ENCODE assay signal across 8 cellular contexts in genomic region chr17:59852847-59853167, GRCh38. TPM values are rescaled to one million over a fixed set of nuclear protein-coding genes. Genes with fewer than 3 reads are reported as not detected.
DNase-seq lines count a peak whose midpoint lies in the region; ATAC-seq, FAIRE-seq and TF ChIP-seq lines count a peak whose summit lies in the region.
"Not testable (repeated sequence)": the region's sequence is repeated elsewhere in the genome, so short reads cannot be mapped to it uniquely, and the experiment has no call there.

No MANE protein-coding gene starts in this region.

- not testable (repeated sequence) for DNase-seq in Calu3; Panc1 (ENCODE audit: low read depth, low spot score); activated CD8-positive, alpha-beta memory T cell treated with anti-CD3 and anti-CD28 coated beads, Interleukin-2, amount 10 ng/mL, durations not matched to agents 7 days and 5 days; GM12878 (ENCODE audit: low read depth, low spot score); foreskin keratinocyte; mesothelial cell of epicardium (ENCODE audit: low spot score in 2 of 2, unreplicated experiment in 2 of 2); transverse colon
- peak; percentile 21 for DNase-seq in sigmoid colon

- not testable (repeated sequence) for H4K20me1 ChIP-seq in GM12878 (ENCODE audit: control insufficient read depth, insufficient read depth)

- H3K4me1 Mint-ChIP-seq in Calu3 (ENCODE audit: low read depth, unreplicated experiment) = peaks cover 51% of the 10 kb centered on the region
- peaks cover 45% of the 10 kb centered on the region for H3K4me1 Mint-ChIP-seq in activated CD8-positive, alpha-beta memory T cell treated with anti-CD3 and anti-CD28 coated beads, Interleukin-2, amount 10 ng/mL, durations not matched to agents 7 days and 5 days
- peaks cover 41% of the 10 kb centered on the region for H3K4me1 Mint-ChIP-seq in mesothelial cell of epicardium

- not testable (repeated sequence) for TF ChIP-seq RAD21 in GM12878 (IDR thresholded peaks at IDR 0.05; ENCODE audit: insufficient read depth, low read depth, low read length)

- H3K27me3 Mint-ChIP-seq in Calu3 (ENCODE audit: unreplicated experiment); activated CD8-positive, alpha-beta memory T cell treated with anti-CD3 and anti-CD28 coated beads, Interleukin-2, amount 10 ng/mL, durations not matched to agents 7 days and 5 days; mesothelial cell of epicardium (ENCODE audit: low read depth): not testable (repeated sequence)

- H3K4me1 ChIP-seq in Panc1 (ENCODE audit: control insufficient read depth, insufficient read depth, low read length) (peaks cover 65% of the 10 kb centered on the region), GM12878 (ENCODE audit: control insufficient read depth, insufficient read depth, low read length) (peaks cover 17% of the 10 kb centered on the region), sigmoid colon (peaks cover 0 to 43% (median 37%) of the 10 kb centered on the region in 4 donors), transverse colon (peaks cover 29 to 81% (median 61%) of the 10 kb centered on the region in 4 donors)
- not testable (repeated sequence) for H3K4me1 ChIP-seq in foreskin keratinocyte

- H3K27me3 ChIP-seq in Panc1 (ENCODE audit: control insufficient read depth, insufficient read depth, low read length); GM12878 (replicated peaks in 1 of 2; ENCODE audit: control insufficient read depth in 2 of 2, insufficient read depth in 2 of 2, low read length in 1 of 2); foreskin keratinocyte; sigmoid colon; transverse colon: not testable (repeated sequence)

- CTCF ChIA-PET in Calu3 (lab: Charles Lee) = interaction anchor here (1.0 to 1.8 kb wide), 3 partner anchors 8 to 99 kb away, joined by 5 to 13 read pairs (median 6); no protein-coding TSS in a partner anchor
- CTCF ChIA-PET in Panc1 (lab: Charles Lee) = not testable (repeated sequence)
- CTCF ChIA-PET in activated CD8-positive, alpha-beta memory T cell treated with anti-CD3 and anti-CD28 coated beads, Interleukin-2, amount 10 ng/mL, durations not matched to agents 7 days and 5 days (lab: Charles Lee) = interaction anchor here (0.8 to 1.5 kb wide), 3 partner anchors 11 to 119 kb away, joined by 3 to 4 read pairs (median 3); no protein-coding TSS in a partner anchor
- CTCF ChIA-PET in GM12878 (lab: Yijun Ruan, JAX) = interaction anchor here (1.0 to 2.0 kb wide), 6 partner anchors 9 to 230 kb away, joined by 3 to 7 read pairs (median 4); no protein-coding TSS in a partner anchor

- intact Hi-C loops in Calu3 (cut with micrococcal nuclease; ENCODE audit: unreplicated experiment) (loop anchor here (2.0 kb wide), 1 partner anchor 68 kb away; no protein-coding TSS in a partner anchor), Panc1 (cut with micrococcal nuclease; ENCODE audit: unreplicated experiment) (loop anchor here (1.0 kb wide), 1 partner anchor 8 kb away; no protein-coding TSS in a partner anchor)
- intact Hi-C loops in GM12878 (cut with micrococcal nuclease; ENCODE audit: unreplicated experiment); sigmoid colon (cut with DNase I); transverse colon (cut with DNase I; ENCODE audit: low total_unique reads): not testable (repeated sequence)

- SMC1A ChIA-PET in GM12878 (lab: Charles Lee; ENCODE audit: uncharacterized antibody, unreplicated experiment) = interaction anchor here (0.6 to 2.0 kb wide), 4 partner anchors 21 to 94 kb away, joined by 3 to 5 read pairs (median 4); no protein-coding TSS in a partner anchor

- not testable (repeated sequence) for H3K9me3 ChIP-seq in Panc1 (ENCODE audit: control insufficient read depth, insufficient read depth, low read depth, low read length); GM12878 (replicated peaks; ENCODE audit: control insufficient read depth, insufficient read depth, low read length); sigmoid colon; transverse colon

- RAD21 ChIA-PET in GM12878 (lab: Charles Lee; ENCODE audit: unreplicated experiment) = interaction anchor here (0.8 to 1.3 kb wide), 5 partner anchors 10 to 65 kb away, joined by 3 to 5 read pairs (median 4); no protein-coding TSS in a partner anchor

- POLR2A ChIA-PET in Panc1 (lab: Charles Lee) = interaction anchor here (0.6 to 2.4 kb wide), 4 partner anchors 9 to 926 kb away, joined by 3 to 12 read pairs (median 6); no protein-coding TSS in a partner anchor
- POLR2A ChIA-PET in GM12878 (lab: Charles Lee) = not testable (repeated sequence)

- peak overlapping the region; percentile 13 for H2AFZ ChIP-seq in GM12878 (ENCODE audit: control insufficient read depth, low read depth, low read length)

- not testable (repeated sequence) for H3K4me2 ChIP-seq in GM12878 (ENCODE audit: control insufficient read depth, insufficient read depth)

- H3K9me3 Mint-ChIP-seq in Calu3 (ENCODE audit: low read depth, unreplicated experiment); activated CD8-positive, alpha-beta memory T cell treated with anti-CD3 and anti-CD28 coated beads, Interleukin-2, amount 10 ng/mL, durations not matched to agents 7 days and 5 days (ENCODE audit: low read depth); mesothelial cell of epicardium: not testable (repeated sequence)

- not testable (repeated sequence) for ATAC-seq in Panc1; activated CD8-positive, alpha-beta memory T cell treated with anti-CD3 and anti-CD28 coated beads, Interleukin-2, amount 10 ng/mL, durations not matched to agents 7 days and 5 days; GM12878; foreskin keratinocyte

- peak overlapping the region; percentile 100 for H3K27ac ChIP-seq in Panc1 (ENCODE audit: low read length)
- not testable (repeated sequence) for H3K27ac ChIP-seq in GM12878 (ENCODE audit: control insufficient read depth, insufficient read depth)
- H3K27ac ChIP-seq in foreskin keratinocyte = peak overlapping the region; percentile 84
- H3K27ac ChIP-seq in sigmoid colon = peak overlapping the region; percentile 80 to 91 (median 85)
- H3K27ac ChIP-seq in transverse colon = peak overlapping the region; percentile 91 to 99 (median 95)

- TSS peak; percentile 54 for BruUV-seq in Calu3 (replicated peaks; lab: Mats Ljungman, UMichigan)
- BruUV-seq in Panc1 (replicated peaks; lab: Mats Ljungman, UMichigan); GM12878 (replicated peaks; lab: Mats Ljungman, UMichigan): not testable (repeated sequence)

- H3K36me3 ChIP-seq in Panc1 (ENCODE audit: control insufficient read depth, insufficient read depth, low read length); GM12878 (ENCODE audit: control insufficient read depth in 2 of 2, insufficient read depth in 2 of 2, low read length in 1 of 2); sigmoid colon; transverse colon: not testable (repeated sequence)

- WGBS in GM12878 (ENCODE audit: insufficient coverage, insufficient replicate concordance, low lambda C conversion rate, missing lambda C conversion rate) = over 99% methylated on average over 7 of the region's 7 CpGs
- 98% methylated on average over 7 of the region's 7 CpGs for WGBS in sigmoid colon, 2 donors
- 97% methylated on average over 7 of the region's 7 CpGs; no CpG with 5 or more reads in 1 of the 2 donors for WGBS in transverse colon (ENCODE audit: low coverage in 1 of 2), 2 donors

- peak overlapping the region; percentile 20 for H3K4me3 Mint-ChIP-seq in Calu3 (ENCODE audit: low read depth, unreplicated experiment)
- H3K4me3 Mint-ChIP-seq in activated CD8-positive, alpha-beta memory T cell treated with anti-CD3 and anti-CD28 coated beads, Interleukin-2, amount 10 ng/mL, durations not matched to agents 7 days and 5 days; mesothelial cell of epicardium: not testable (repeated sequence)

- in situ Hi-C loops in Panc1 (cut with HindIII; ENCODE audit: low pct_unique_long_range_greater_than_20kb, low sequenced_read_pairs); GM12878 (cut with MboI); transverse colon (cut with MboI; ENCODE audit: low pct_ligation_motif_present in 1 of 4, low pct_unique_long_range_greater_than_20kb in 1 of 4, low sequenced_read_pairs in 3 of 4): not testable (repeated sequence)

- not testable (repeated sequence) for TF ChIP-seq EP300 in GM12878 (IDR thresholded peaks at IDR 0.05; ENCODE audit: borderline replicate concordance in 1 of 2, control insufficient read depth in 1 of 2, low read depth in 2 of 2, low read length in 2 of 2); sigmoid colon (IDR thresholded peaks at IDR 0.05); transverse colon (IDR thresholded peaks at IDR 0.05; ENCODE audit: low read depth)

- H3K27ac Mint-ChIP-seq in Calu3 (ENCODE audit: unreplicated experiment) = peak overlapping the region; percentile 78
- peak overlapping the region; percentile 63 for H3K27ac Mint-ChIP-seq in activated CD8-positive, alpha-beta memory T cell treated with anti-CD3 and anti-CD28 coated beads, Interleukin-2, amount 10 ng/mL, durations not matched to agents 7 days and 5 days
- H3K27ac Mint-ChIP-seq in mesothelial cell of epicardium = peak overlapping the region; percentile 97

- H3K36me3 Mint-ChIP-seq in Calu3 (ENCODE audit: insufficient read depth, unreplicated experiment) = peaks cover 61% of the 10 kb centered on the region
- H3K36me3 Mint-ChIP-seq in activated CD8-positive, alpha-beta memory T cell treated with anti-CD3 and anti-CD28 coated beads, Interleukin-2, amount 10 ng/mL, durations not matched to agents 7 days and 5 days; mesothelial cell of epicardium: not testable (repeated sequence)

- not testable (repeated sequence) for TF ChIP-seq POLR2A in GM12878 (IDR thresholded peaks at IDR 0.05; ENCODE audit: low read depth, low read length); sigmoid colon (IDR thresholded peaks at IDR 0.05); transverse colon (IDR thresholded peaks at IDR 0.05)

- FAIRE-seq in GM12878 (lab: Jason Lieb, UNC) = not testable (repeated sequence)

- not testable (repeated sequence) for H3K4me3 ChIP-seq in Panc1 (ENCODE audit: low read depth in 2 of 2, low read length in 2 of 2); GM12878; sigmoid colon; transverse colon

- not testable (repeated sequence) for H3K9ac ChIP-seq in GM12878 (ENCODE audit: control insufficient read depth, insufficient read depth, low read length)

- H3K79me2 ChIP-seq in GM12878 (ENCODE audit: control insufficient read depth, insufficient read depth, low read length) = not testable (repeated sequence)

- TF ChIP-seq CTCF in Calu3 (IDR thresholded peaks at IDR 0.05; ENCODE audit: unreplicated experiment); Panc1 (IDR thresholded peaks at IDR 0.05); GM12878 (IDR thresholded peaks at IDR 0.05 in 2 of 3, conservative IDR thresholded peaks at IDR 0.05 in 1 of 3; ENCODE audit: control insufficient read depth in 2 of 3, extremely low read depth in 1 of 3, insufficient read depth in 1 of 3, low read depth in 3 of 3, low read length in 3 of 3); foreskin keratinocyte (conservative IDR thresholded peaks at IDR 0.05); mesothelial cell of epicardium (IDR thresholded peaks at IDR 0.05; ENCODE audit: unreplicated experiment); sigmoid colon (IDR thresholded peaks at IDR 0.05); transverse colon (IDR thresholded peaks at IDR 0.05): not testable (repeated sequence)

RNA-seq across cellular contexts. Expression of gene TUBD1, which starts 39.9 kb away (rescaled TPM):
- total RNA-seq in Calu3 (2022) = 5.0 and 12.6 TPM in 2 replicates
- total RNA-seq in Panc1 (2021; ENCODE audit: unreplicated experiment) = 12.5 TPM
- 8.6 TPM for polyA plus RNA-seq in Panc1 (2012; ENCODE audit: insufficient read length)
- total RNA-seq in activated CD8-positive, alpha-beta memory T cell treated with anti-CD3 and anti-CD28 coated beads, Interleukin-2, amount 10 ng/mL, durations not matched to agents 7 days and 5 days = 10 to 100 TPM; 14.3 to 15.5 TPM
- total RNA-seq in GM12878 (2013; cell fraction: nucleolus; rRNA removed) = 37.6 and 42.5 TPM in 2 replicates
- total RNA-seq in GM12878 (2014; rRNA removed) = 9.2 and 9.4 TPM in 2 replicates
- total RNA-seq in GM12878 (2014; rRNA removed; fragmentation: Illumina TruSeq; extraction: Trizol) = 7.8 and 9.3 TPM in 2 replicates
- 7.7 TPM in 2 replicates for total RNA-seq in GM12878 (2021)
- polyA plus RNA-seq in GM12878 (2011; ENCODE audit: low read depth) = 4.2 TPM
- polyA plus RNA-seq in GM12878 (2011; rRNA removed) = 10.8 and 13.3 TPM in 2 replicates
- polyA plus RNA-seq in GM12878 (2011; cell fraction: cytosol; rRNA removed) = 5.0 and 5.4 TPM in 2 replicates
- 3.4 and 6.8 TPM in 2 replicates for polyA plus RNA-seq in GM12878 (2011; cell fraction: nucleus; rRNA removed)
- polyA plus RNA-seq in GM12878 (2012) = 4.3 and 5.2 TPM in 2 replicates
- polyA plus RNA-seq in GM12878 (2014; fragmentation: Illumina TruSeq; extraction: Trizol) = 8.7 and 12.3 TPM in 2 replicates
- polyA plus RNA-seq in GM12878 (2014; fragmentation: Nextera tagmentation; extraction: Ambion mirVana) = 1 to 10 TPM; 5.3 to 6.6 TPM
- polyA plus RNA-seq in GM12878 (2014; rRNA removed) = 6.1 and 7.0 TPM in 2 replicates
- polyA plus RNA-seq in GM12878 (2016; fragmentation: Nextera tagmentation; extraction: Ambion mirVana) = 10 to 100 TPM in 1 of 2 experiments, 1 to 10 TPM in 1; 8.0 to 10.3 TPM
- 12.2 and 22.7 TPM in 2 replicates for polyA minus RNA-seq in GM12878 (2011; rRNA and poly(A)+ RNA removed)
- polyA minus RNA-seq in GM12878 (2011; cell fraction: cytosol; rRNA and poly(A)+ RNA removed) = 4.5 and 5.7 TPM in 2 replicates
- polyA minus RNA-seq in GM12878 (2011; cell fraction: nucleus; rRNA and poly(A)+ RNA removed) = 4.1 and 5.0 TPM in 2 replicates
- 4.5 and 6.3 TPM in 2 replicates for total RNA-seq in foreskin keratinocyte
- polyA plus RNA-seq in foreskin keratinocyte = 2.9 and 4.0 TPM in 2 replicates
- total RNA-seq in mesothelial cell of epicardium = 10.5 to 13.9 TPM (median 13.0 TPM) in 3 replicates
- total RNA-seq in sigmoid colon = 10 to 100 TPM; 13.8 to 23.2 (median 14.6) TPM
- polyA plus RNA-seq in sigmoid colon = 1 to 10 TPM; 3.9 to 5.9 (median 5.4) TPM
- total RNA-seq in transverse colon = 10 to 100 TPM in 1 of 4 donors, 1 to 10 TPM in 2, under 1 TPM in 1; 0.80 to 13.3 (median 4.1) TPM

RNA-seq across cellular contexts. Expression of gene RPS6KB1, which starts 40.1 kb away (rescaled TPM):
- 29.9 and 34.5 TPM in 2 replicates for total RNA-seq in Calu3 (2022)
- total RNA-seq in Panc1 (2021; ENCODE audit: unreplicated experiment) = 34.6 TPM
- polyA plus RNA-seq in Panc1 (2012; ENCODE audit: insufficient read length) = 28.0 TPM
- total RNA-seq in activated CD8-positive, alpha-beta memory T cell treated with anti-CD3 and anti-CD28 coated beads, Interleukin-2, amount 10 ng/mL, durations not matched to agents 7 days and 5 days = 10 to 100 TPM; 52.3 to 58.6 TPM
- total RNA-seq in GM12878 (2013; cell fraction: nucleolus; rRNA removed) = 89.9 and 95.4 TPM in 2 replicates
- 24.3 and 26.3 TPM in 2 replicates for total RNA-seq in GM12878 (2014; rRNA removed)
- total RNA-seq in GM12878 (2014; rRNA removed; fragmentation: Illumina TruSeq; extraction: Trizol) = 29.4 and 30.1 TPM in 2 replicates
- 32.9 and 33.2 TPM in 2 replicates for total RNA-seq in GM12878 (2021)
- 9.7 TPM for polyA plus RNA-seq in GM12878 (2011; ENCODE audit: low read depth)
- polyA plus RNA-seq in GM12878 (2011; rRNA removed) = 23.6 and 31.5 TPM in 2 replicates
- polyA plus RNA-seq in GM12878 (2011; cell fraction: cytosol; rRNA removed) = 8.9 and 9.7 TPM in 2 replicates
- polyA plus RNA-seq in GM12878 (2011; cell fraction: nucleus; rRNA removed) = 18.4 and 19.4 TPM in 2 replicates
- polyA plus RNA-seq in GM12878 (2012) = 10.9 and 12.6 TPM in 2 replicates
- polyA plus RNA-seq in GM12878 (2014; fragmentation: Illumina TruSeq; extraction: Trizol) = 32.5 and 38.5 TPM in 2 replicates
- 10 to 100 TPM in 1 of 2 experiments, 1 to 10 TPM in 1; 6.6 to 11.5 TPM for polyA plus RNA-seq in GM12878 (2014; fragmentation: Nextera tagmentation; extraction: Ambion mirVana)
- polyA plus RNA-seq in GM12878 (2014; rRNA removed) = 20.4 and 24.1 TPM in 2 replicates
- 10 to 100 TPM; 27.8 to 29.5 TPM for polyA plus RNA-seq in GM12878 (2016; fragmentation: Nextera tagmentation; extraction: Ambion mirVana)
- 21.1 and 25.3 TPM in 2 replicates for polyA minus RNA-seq in GM12878 (2011; rRNA and poly(A)+ RNA removed)
- 8.6 and 15.9 TPM in 2 replicates for polyA minus RNA-seq in GM12878 (2011; cell fraction: cytosol; rRNA and poly(A)+ RNA removed)
- 19.8 and 29.3 TPM in 2 replicates for polyA minus RNA-seq in GM12878 (2011; cell fraction: nucleus; rRNA and poly(A)+ RNA removed)
- total RNA-seq in foreskin keratinocyte = 18.0 and 20.1 TPM in 2 replicates
- 8.7 and 10.4 TPM in 2 replicates for polyA plus RNA-seq in foreskin keratinocyte
- 42.3 to 49.9 TPM (median 42.8 TPM) in 3 replicates for total RNA-seq in mesothelial cell of epicardium
- 10 to 100 TPM; 28.9 to 63.0 (median 45.7) TPM for total RNA-seq in sigmoid colon
- 10 to 100 TPM in 1 of 3 donors, 1 to 10 TPM in 2; 8.1 to 13.3 (median 9.0) TPM for polyA plus RNA-seq in sigmoid colon
- 10 to 100 TPM; 18.3 to 51.3 (median 28.1) TPM for total RNA-seq in transverse colon
